10 cellular contexts compared by ENCODE assay signal in the genomic region with DNA sequence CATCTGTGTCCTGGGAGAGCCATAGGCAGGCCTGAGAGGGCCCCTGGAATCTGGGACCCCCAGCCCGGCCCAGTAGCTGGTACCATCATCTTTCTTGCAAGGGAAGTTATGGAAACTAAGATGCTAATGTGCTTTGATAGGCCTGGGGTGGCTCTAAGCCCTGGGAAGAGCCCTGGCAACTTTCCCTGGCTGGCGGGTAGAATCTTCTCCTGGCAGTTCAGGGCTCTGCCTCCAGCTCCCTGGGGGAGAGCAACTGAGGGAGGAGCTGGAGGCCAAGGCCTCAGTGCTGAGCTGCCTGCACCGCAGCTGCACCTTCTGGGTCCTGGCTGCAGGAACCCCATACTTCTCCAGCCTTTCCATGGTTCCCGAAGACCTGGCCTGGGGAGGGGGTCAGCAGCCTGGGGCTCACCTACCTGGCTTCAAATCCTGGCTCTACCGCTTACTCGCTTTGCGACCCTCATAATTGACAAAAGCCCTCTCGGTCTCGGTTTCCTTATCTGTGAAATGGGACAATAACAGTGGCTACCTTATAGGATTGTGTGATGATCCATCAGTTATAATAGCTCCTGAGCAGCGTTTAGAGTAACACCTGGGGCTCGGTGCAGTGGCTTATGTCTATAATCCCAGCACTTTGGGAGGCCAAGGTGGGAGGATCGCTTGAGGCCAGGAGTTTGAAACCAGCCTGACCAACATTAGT.
A peak's percentile ranks its signal among the peaks of the same experiment; 100 is the strongest.
DNase-seq lines count a peak whose midpoint lies in the region; ATAC-seq and TF ChIP-seq lines count a peak whose summit lies in the region.
"Had no signal": no experiment of that assay in that cellular context is flagged by ENCODE, and none has a peak within 500 bp of the region (broad histone marks: within the 10 kb centered on the region; RNA-seq: fewer than 3 reads in every experiment).

No MANE protein-coding gene starts in this region.

- H3K36me3 ChIP-seq in BLaER1 (peaks cover 59% of the 10 kb centered on the region), HUES64 (ENCODE audit: insufficient read depth, low read length) (peaks cover 11% of the 10 kb centered on the region; the same call in 1 of the 2 replicates)

- H4K20me1 ChIP-seq in BLaER1 = peaks cover 100% of the 10 kb centered on the region

- H3K27ac Mint-ChIP-seq in mesothelial cell of epicardium = peak overlapping the region; percentile 91

- in situ Hi-C loops in astrocyte of the spinal cord (cut with HindIII; ENCODE audit: low sequenced_read_pairs) = no loop called here

- 90% methylated on average over 12 of the region's 12 CpGs for WGBS in HUES64

- no peaks in the 10 kb centered on the region for H3K27me3 ChIP-seq in BLaER1
- H3K27me3 ChIP-seq in HUES64 (ENCODE audit: insufficient read depth, low read length) = no peaks in the 10 kb centered on the region

- ATAC-seq in GM21529 (IDR thresholded peaks at IDR 0.05; ENCODE audit: unreplicated experiment) (no peak), HG03460 (IDR thresholded peaks at IDR 0.05; ENCODE audit: unreplicated experiment) (no peak), HG02678 (IDR thresholded peaks at IDR 0.05; ENCODE audit: unreplicated experiment) (no peak)
- ATAC-seq: PC-3 had no signal

- H3K4me1 Mint-ChIP-seq in mesothelial cell of epicardium = peaks cover 89% of the 10 kb centered on the region

- DNase-seq in astrocyte of the spinal cord (ENCODE audit: low read depth, low spot score) (peak; percentile 43), mesothelial cell of epicardium (ENCODE audit: low spot score in 2 of 2, unreplicated experiment in 2 of 2) (no peak), NCI-H510A treated with DMSO at 0.1 percent for 48 hours (lab: John Stamatoyannopoulos, UW) (no peak)
- DNase-seq: DMS153 had no signal

- H3K4me3 Mint-ChIP-seq in mesothelial cell of epicardium = no peak overlapping the region

- H3K36me3 Mint-ChIP-seq in mesothelial cell of epicardium = peaks cover 7% of the 10 kb centered on the region

- peak overlapping the region; percentile 92 for H3K4me2 ChIP-seq in BLaER1

- no peaks in the 10 kb centered on the region for H3K27me3 Mint-ChIP-seq in mesothelial cell of epicardium (ENCODE audit: low read depth)

- H3K9ac ChIP-seq in BLaER1 (peak overlapping the region; percentile 59), HUES64 (ENCODE audit: low read depth, low read length) (no peak overlapping the region)

- peaks cover 100% of the 10 kb centered on the region for H3K4me1 ChIP-seq in BLaER1
- H3K4me1 ChIP-seq in HUES64 (ENCODE audit: insufficient read depth, low read length) = peaks cover 68% of the 10 kb centered on the region

- no peaks in the 10 kb centered on the region for H3K9me3 Mint-ChIP-seq in mesothelial cell of epicardium

- H3K9me3 ChIP-seq in BLaER1 (no peaks in the 10 kb centered on the region), HUES64 (ENCODE audit: insufficient read depth, low read depth, low read length) (no peaks in the 10 kb centered on the region)

- H3K4me3 ChIP-seq in BLaER1 (peak overlapping the region; percentile 20), HUES64 (ENCODE audit: low read length) (no peak overlapping the region), astrocyte of the spinal cord (ENCODE audit: low read depth, low read length) (no peak overlapping the region)

- TF ChIP-seq CTCF in astrocyte of the spinal cord (IDR thresholded peaks at IDR 0.05; ENCODE audit: low read depth, low read length) = no peak
- no peak for TF ChIP-seq CTCF in mesothelial cell of epicardium (IDR thresholded peaks at IDR 0.05; ENCODE audit: unreplicated experiment)

- H3K27ac ChIP-seq in BLaER1 (peak overlapping the region; percentile 93), HUES64 (ENCODE audit: low read depth, low read length) (peak overlapping the region; percentile 6; the same call in 1 of the 2 replicates)
